ENCODE assay signal across 18 cellular contexts in genomic region chr20:13395232-13395631, GRCh38.
"Had no signal": no experiment of that assay in that cellular context is flagged by ENCODE, and none has a peak within 500 bp of the region (broad histone marks: within the 10 kb centered on the region; RNA-seq: fewer than 3 reads in every experiment).

No MANE protein-coding gene starts in this region.

- H3K4me2 ChIP-seq: KMS-11 had no signal

- H3K9ac ChIP-seq: KMS-11 had no signal

- FAIRE-seq: HTR-8/SVneo, RCC 7860 had no signal

- DNase-seq: NCI-H1092, NCI-H1105 treated with DMSO at 0.1 percent for 48 hours, NCI-H1417 treated with DMSO at 0.1 percent for 48 hours, NCI-H146, NCI-H1694 treated with DMSO at 0.1 percent for 48 hours, NCI-H1930, NCI-H2081, NCI-H2107, NCI-H2227 treated with DMSO at 0.1 percent for 48 hours, NCI-H524, NCI-H526 treated with DMSO at 0.1 percent for 48 hours, NCI-H774, Right ventricle myocardium superior, RPMI8226 had no signal

- H3K27ac ChIP-seq: HL-60, KMS-11 had no signal
